ENCODE assay signal across 10 cellular contexts in the genomic region with DNA sequence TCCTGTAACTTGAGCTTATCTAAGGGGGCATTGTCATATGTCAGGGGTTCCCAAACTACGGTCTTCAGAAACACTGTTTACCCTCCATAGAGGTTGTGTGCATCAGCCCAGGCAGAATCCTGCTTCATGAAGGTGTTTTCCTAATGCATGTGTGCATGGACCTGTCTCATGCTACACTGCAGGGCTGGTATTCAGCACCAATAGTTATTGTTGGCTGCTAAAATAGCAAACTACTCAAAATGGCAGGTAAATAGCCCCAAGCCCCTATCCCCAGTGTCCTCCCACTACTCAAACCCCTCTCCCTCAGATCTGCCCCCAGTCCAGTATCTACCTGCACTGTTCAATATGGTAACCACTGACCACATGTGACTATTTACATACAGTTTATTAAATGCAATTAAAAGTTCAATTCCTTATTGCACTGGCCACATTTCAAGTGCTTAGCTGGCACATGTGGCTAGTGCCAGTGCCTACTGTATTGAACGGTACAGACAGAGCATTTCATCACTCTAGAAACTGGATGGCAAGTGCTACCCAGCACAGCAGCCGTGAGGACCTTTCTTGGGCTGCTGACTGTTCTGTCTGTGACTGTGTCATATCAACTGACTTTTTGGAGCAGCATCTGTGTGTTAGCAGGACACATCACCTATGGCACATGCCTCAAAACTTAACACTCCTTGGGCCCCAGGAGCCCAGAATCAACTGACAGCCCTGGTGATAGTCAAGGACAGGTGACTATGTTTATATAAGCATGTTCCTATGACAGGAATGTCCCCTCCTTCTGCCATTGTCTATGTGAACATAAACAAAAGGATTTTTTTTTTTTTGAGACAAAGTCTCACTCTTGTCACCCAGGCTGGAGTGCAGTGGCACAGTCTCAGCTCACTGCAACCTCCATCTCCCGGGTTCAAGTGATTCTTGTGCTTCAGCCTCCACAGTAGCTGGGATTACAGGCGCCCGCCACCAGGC. TPM values are rescaled to one million over a fixed set of nuclear protein-coding genes. Genes with fewer than 3 reads are reported as not detected.
DNase-seq lines count a peak whose midpoint lies in the region; ATAC-seq and TF ChIP-seq lines count a peak whose summit lies in the region.
"Had no signal": no experiment of that assay in that cellular context is flagged by ENCODE, and none has a peak within 500 bp of the region (broad histone marks: within the 10 kb centered on the region; RNA-seq: fewer than 3 reads in every experiment).

No MANE protein-coding gene starts in this region.

- intact Hi-C loops in heart left ventricle (cut with DNase I), result no loop called here
- intact Hi-C loops in right cardiac atrium (cut with DNase I), result loop anchor here in 1 of 4 donors (10.0 kb wide), 1 partner anchor 57 kb away; no protein-coding TSS in a partner anchor
- intact Hi-C loops in activated CD4-positive, alpha-beta memory T cell treated with anti-CD3 and anti-CD28 coated beads for 36 hours (cut with micrococcal nuclease), result no loop called here
- intact Hi-C loops in left ventricle myocardium superior (cut with micrococcal nuclease), result no loop called here
- intact Hi-C loops in tibial artery (cut with DNase I; ENCODE audit: low total_unique reads), result no loop called here

- POLR2A ChIA-PET in activated CD4-positive, alpha-beta memory T cell treated with anti-CD3 and anti-CD28 coated beads for 36 hours (lab: Charles Lee), result interaction anchor here (0.6 to 15.2 kb wide), 17 partner anchors 6 to 95 kb away, joined by 3 to 361 read pairs (median 12); a partner anchor contains a TSS

- no peak for TF ChIP-seq POLR2A in heart left ventricle (IDR thresholded peaks at IDR 0.05)

- ATAC-seq in heart left ventricle, result peak in 3 of 4 donors; percentile 18 to 46 (median 22)
- no peak for ATAC-seq in right cardiac atrium
- peak; percentile 51 for ATAC-seq in left ventricle myocardium superior
- no peak for ATAC-seq in GM21526 (IDR thresholded peaks at IDR 0.05; ENCODE audit: low FRiP score, unreplicated experiment)
- no peak for ATAC-seq in GM19035 (IDR thresholded peaks at IDR 0.05; ENCODE audit: unreplicated experiment)

- H3K9me3 ChIP-seq in heart left ventricle (no peaks in the 10 kb centered on the region), right cardiac atrium (ENCODE audit: control insufficient read depth, low read length) (no peaks in the 10 kb centered on the region), tibial artery (no peaks in the 10 kb centered on the region)
- H3K9me3 ChIP-seq: esophagus squamous epithelium had no signal

- no peaks in the 10 kb centered on the region for H3K9me3 Mint-ChIP-seq in activated CD4-positive, alpha-beta memory T cell treated with anti-CD3 and anti-CD28 coated beads for 36 hours

- peak overlapping the region in 2 of 12 donors; percentile 17 to 29 for H3K27ac ChIP-seq in heart left ventricle
- no peak overlapping the region for H3K27ac ChIP-seq in right cardiac atrium (ENCODE audit: low read length)
- no peak overlapping the region for H3K27ac ChIP-seq in tibial artery

- CTCF ChIA-PET in activated CD4-positive, alpha-beta memory T cell treated with anti-CD3 and anti-CD28 coated beads for 36 hours (lab: Charles Lee), result interaction anchor here (1.1 to 5.3 kb wide), 9 partner anchors 9 to 95 kb away, joined by 3 to 36 read pairs (median 20); a partner anchor contains a TSS

- H3K27ac Mint-ChIP-seq in activated CD4-positive, alpha-beta memory T cell treated with anti-CD3 and anti-CD28 coated beads for 36 hours, result peak overlapping the region; percentile 80

- H3K4me3 Mint-ChIP-seq in activated CD4-positive, alpha-beta memory T cell treated with anti-CD3 and anti-CD28 coated beads for 36 hours, result no peak overlapping the region

- H3K36me3 ChIP-seq in heart left ventricle (peaks cover 0 to 59% (median 50%) of the 10 kb centered on the region in 9 donors), tibial artery (peaks cover 11 to 51% (median 48%) of the 10 kb centered on the region in 3 donors)

- no peaks in the 10 kb centered on the region for H3K27me3 Mint-ChIP-seq in activated CD4-positive, alpha-beta memory T cell treated with anti-CD3 and anti-CD28 coated beads for 36 hours

- TF ChIP-seq CTCF in heart left ventricle (IDR thresholded peaks at IDR 0.05) (no peak), tibial artery (IDR thresholded peaks at IDR 0.05) (no peak), GM13977 (IDR thresholded peaks at IDR 0.05; ENCODE audit: extremely low read depth, insufficient read depth, missing control alignments) (no peak)

- DNase-seq in heart left ventricle (peak in 1 of 5 donors; percentile 12), right cardiac atrium (no peak), left ventricle myocardium superior (no peak), tibial artery (peak; percentile 10 to 34), GM13977 (ENCODE audit: low spot score) (no peak)
- peak; percentile 50 for DNase-seq in activated CD4-positive, alpha-beta memory T cell treated with anti-CD3 and anti-CD28 coated beads for 36 hours
- DNase-seq: esophagus squamous epithelium had no signal

- H3K36me3 Mint-ChIP-seq in activated CD4-positive, alpha-beta memory T cell treated with anti-CD3 and anti-CD28 coated beads for 36 hours, result peaks cover 38% of the 10 kb centered on the region

- peaks cover 0 to 82% (median 38%) of the 10 kb centered on the region in 12 donors for H3K4me1 ChIP-seq in heart left ventricle
- peaks cover 23% of the 10 kb centered on the region for H3K4me1 ChIP-seq in right cardiac atrium (ENCODE audit: control insufficient read depth, insufficient read depth, low read length)
- H3K4me1 ChIP-seq in tibial artery, result peaks cover 0 to 29% (median 18%) of the 10 kb centered on the region in 4 donors

- in situ Hi-C loops in GM13977 (cut with MboI; ENCODE audit: low pct_unique_long_range_greater_than_20kb, low sequenced_read_pairs, unreplicated experiment), result no loop called here

- WGBS in heart left ventricle, 4 donors, result 73 to 82% (median 74%) methylated on average over 6 of the region's 6 CpGs
- WGBS in right cardiac atrium, result 80% methylated on average over 6 of the region's 6 CpGs

- no peaks in the 10 kb centered on the region for H3K27me3 ChIP-seq in heart left ventricle
- H3K27me3 ChIP-seq in right cardiac atrium (ENCODE audit: control insufficient read depth, insufficient read depth), result no peaks in the 10 kb centered on the region
- H3K27me3 ChIP-seq in tibial artery, result no peaks in the 10 kb centered on the region
- H3K27me3 ChIP-seq: esophagus squamous epithelium had no signal

- H3K4me3 ChIP-seq in heart left ventricle, result no peak overlapping the region
- no peak overlapping the region for H3K4me3 ChIP-seq in right cardiac atrium (ENCODE audit: low read length)
- no peak overlapping the region for H3K4me3 ChIP-seq in tibial artery
- H3K4me3 ChIP-seq: esophagus squamous epithelium, smooth muscle cell had no signal

- peaks cover 77% of the 10 kb centered on the region for H3K4me1 Mint-ChIP-seq in activated CD4-positive, alpha-beta memory T cell treated with anti-CD3 and anti-CD28 coated beads for 36 hours (ENCODE audit: low read depth)

RNA-seq across cellular contexts. Expression of a gene that starts 9.0 kb away (rescaled TPM):
- 100 to 1,000 TPM in 1 of 9 donors, 10 to 100 TPM in 7, 1 to 10 TPM in 1; 9.2 to 190 (median 18.4) TPM for total RNA-seq in heart left ventricle
- 10 to 100 TPM in 1 of 2 donors, 1 to 10 TPM in 1; 7.5 to 12.2 TPM for polyA plus RNA-seq in heart left ventricle
- total RNA-seq in right cardiac atrium, result 10 to 100 TPM in 3 of 4 donors, 1 to 10 TPM in 1; 9.4 to 17.9 (median 13.8) TPM
- 11.7 TPM for polyA plus RNA-seq in right cardiac atrium
- total RNA-seq in activated CD4-positive, alpha-beta memory T cell treated with anti-CD3 and anti-CD28 coated beads for 36 hours, result 100 to 1,000 TPM; 104 to 106 TPM
- 12.6 TPM for total RNA-seq in left ventricle myocardium superior

Comparison
In these comparisons a context has a peak if more than half of its experiments do, and no peak if none do; other contexts are left out.
1. ATAC-seq: peak in heart left ventricle (3 of 4) and left ventricle myocardium superior (single experiment); none in right cardiac atrium (0 of 2), GM21526 (single experiment) and GM19035 (single experiment).
2. DNase-seq: peak in activated CD4-positive, alpha-beta memory T cell treated with anti-CD3 and anti-CD28 coated beads for 36 hours (single experiment) and tibial artery (2 of 2); none in right cardiac atrium (0 of 3), left ventricle myocardium superior (single experiment) and GM13977 (single experiment).